1 cellular context compared by ENCODE assay signal in the genomic region with DNA sequence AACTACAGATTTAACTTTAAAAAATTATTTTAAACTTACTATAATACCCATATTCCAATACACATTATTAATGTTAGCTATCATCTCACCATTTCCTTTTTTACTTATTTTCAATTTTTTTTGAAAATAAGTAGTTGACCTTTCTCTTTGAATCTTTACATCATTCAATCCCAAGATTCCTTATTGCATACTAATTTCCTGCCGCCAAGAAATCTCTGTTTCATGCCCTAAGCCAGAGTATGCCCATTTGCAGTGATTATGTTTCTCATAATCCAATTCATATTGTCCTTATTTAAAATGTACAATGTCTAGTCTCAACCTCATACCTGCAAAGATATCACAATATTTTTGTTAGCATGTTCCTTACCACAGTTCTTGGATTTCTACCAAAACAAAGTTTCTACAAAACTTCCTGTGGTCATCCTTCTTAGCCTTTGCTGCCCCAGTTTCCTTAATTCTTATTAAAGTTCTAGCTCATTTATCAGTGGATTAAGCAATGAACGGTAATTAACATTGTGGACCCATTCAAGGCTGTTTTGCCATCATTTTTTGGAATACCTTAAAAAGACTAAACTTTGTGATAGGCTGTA.
TF ChIP-seq lines count a peak whose summit lies in the region.

No MANE protein-coding gene starts in this region.

TF ChIP-seq in WTC11, 78 proteins besides CTCF, POLR2A, EP300 and RAD21 (continued from another document):
- TF ChIP-seq, protein P1, sequence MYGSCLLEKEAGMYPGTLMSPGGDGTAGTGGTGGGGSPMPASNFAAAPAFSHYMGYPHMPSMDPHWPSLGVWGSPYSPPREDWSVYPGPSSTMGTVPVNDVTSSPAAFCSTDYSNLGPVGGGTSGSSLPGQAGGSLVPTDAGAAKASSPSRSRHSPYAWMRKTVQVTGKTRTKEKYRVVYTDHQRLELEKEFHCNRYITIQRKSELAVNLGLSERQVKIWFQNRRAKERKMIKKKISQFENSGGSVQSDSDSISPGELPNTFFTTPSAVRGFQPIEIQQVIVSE (CRISPR knock-in tag; IDR thresholded peaks at IDR 0.05; ENCODE audit: borderline replicate concordance): no peak
- TF ChIP-seq, protein P2, sequence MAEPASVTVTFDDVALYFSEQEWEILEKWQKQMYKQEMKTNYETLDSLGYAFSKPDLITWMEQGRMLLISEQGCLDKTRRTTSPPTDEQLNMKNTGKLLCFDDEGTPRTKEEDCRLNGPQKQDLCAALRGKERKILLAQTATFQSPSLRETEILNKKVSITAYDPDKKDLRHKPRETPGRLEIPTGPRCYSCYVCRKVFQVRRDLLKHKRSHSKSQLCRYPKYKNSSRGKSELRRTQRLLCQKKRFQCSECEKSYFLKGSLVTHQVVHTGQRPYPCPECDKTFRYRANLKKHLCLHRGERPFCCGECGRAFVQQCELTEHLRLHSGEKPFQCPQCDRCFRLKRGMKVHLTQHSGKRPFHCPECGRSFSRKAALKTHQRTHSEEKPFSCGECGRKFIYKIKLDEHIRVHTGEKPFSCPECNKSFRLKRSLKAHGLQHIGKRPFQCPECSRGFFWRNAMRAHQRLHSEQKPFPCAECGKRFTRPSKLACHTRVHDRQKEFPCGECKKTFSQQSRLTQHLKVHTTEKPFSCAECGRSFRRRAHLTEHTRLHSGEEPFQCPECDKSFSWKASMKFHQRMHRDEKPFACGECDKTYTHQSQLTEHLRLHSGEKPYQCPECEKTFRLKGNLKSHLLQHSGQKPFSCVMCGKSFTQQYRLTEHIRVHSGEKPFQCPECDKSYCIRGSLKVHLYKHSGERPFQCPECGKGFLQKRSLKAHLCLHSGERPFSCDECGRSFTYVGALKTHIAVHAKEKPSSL (CRISPR knock-in tag; conservative IDR thresholded peaks at IDR 0.05): no peak
- TF ChIP-seq, protein P3, sequence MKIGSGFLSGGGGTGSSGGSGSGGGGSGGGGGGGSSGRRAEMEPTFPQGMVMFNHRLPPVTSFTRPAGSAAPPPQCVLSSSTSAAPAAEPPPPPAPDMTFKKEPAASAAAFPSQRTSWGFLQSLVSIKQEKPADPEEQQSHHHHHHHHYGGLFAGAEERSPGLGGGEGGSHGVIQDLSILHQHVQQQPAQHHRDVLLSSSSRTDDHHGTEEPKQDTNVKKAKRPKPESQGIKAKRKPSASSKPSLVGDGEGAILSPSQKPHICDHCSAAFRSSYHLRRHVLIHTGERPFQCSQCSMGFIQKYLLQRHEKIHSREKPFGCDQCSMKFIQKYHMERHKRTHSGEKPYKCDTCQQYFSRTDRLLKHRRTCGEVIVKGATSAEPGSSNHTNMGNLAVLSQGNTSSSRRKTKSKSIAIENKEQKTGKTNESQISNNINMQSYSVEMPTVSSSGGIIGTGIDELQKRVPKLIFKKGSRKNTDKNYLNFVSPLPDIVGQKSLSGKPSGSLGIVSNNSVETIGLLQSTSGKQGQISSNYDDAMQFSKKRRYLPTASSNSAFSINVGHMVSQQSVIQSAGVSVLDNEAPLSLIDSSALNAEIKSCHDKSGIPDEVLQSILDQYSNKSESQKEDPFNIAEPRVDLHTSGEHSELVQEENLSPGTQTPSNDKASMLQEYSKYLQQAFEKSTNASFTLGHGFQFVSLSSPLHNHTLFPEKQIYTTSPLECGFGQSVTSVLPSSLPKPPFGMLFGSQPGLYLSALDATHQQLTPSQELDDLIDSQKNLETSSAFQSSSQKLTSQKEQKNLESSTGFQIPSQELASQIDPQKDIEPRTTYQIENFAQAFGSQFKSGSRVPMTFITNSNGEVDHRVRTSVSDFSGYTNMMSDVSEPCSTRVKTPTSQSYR (CRISPR knock-in tag; IDR thresholded peaks at IDR 0.05): no peak
